ENCODE assay signal across 18 cellular contexts in genomic region chr4:177356191-177356590, GRCh38. TPM values are rescaled to one million over a fixed set of nuclear protein-coding genes. Genes with fewer than 3 reads are reported as not detected.
"Had no signal": no experiment of that assay in that cellular context is flagged by ENCODE, and none has a peak within 500 bp of the region (broad histone marks: within the 10 kb centered on the region; RNA-seq: fewer than 3 reads in every experiment).

No MANE protein-coding gene starts in this region.

- H3K4me1 Mint-ChIP-seq: activated CD4-positive, alpha-beta memory T cell treated with anti-CD3 and anti-CD28 coated beads, Interleukin-2, amount 10 ng/mL, durations not matched to agents 7 days and 5 days; neural progenitor cell; T-helper 17 cell had no signal

- H3K27me3 ChIP-seq: esophagus squamous epithelium, gastrocnemius medialis, heart left ventricle, neural progenitor cell, ovary, sigmoid colon, spleen had no signal

- H3K36me3 ChIP-seq: esophagus squamous epithelium, gastrocnemius medialis, heart left ventricle, ovary, sigmoid colon, spleen had no signal

- DNase-seq: activated CD4-positive, alpha-beta memory T cell treated with anti-CD3 and anti-CD28 coated beads, Interleukin-2, amount 10 ng/mL, durations not matched to agents 7 days and 5 days; activated CD4-positive, alpha-beta T cell treated with anti-CD3 and anti-CD28 coated beads for 4 hours; activated naive CD4-positive, alpha-beta T cell treated with anti-CD3 and anti-CD28 coated beads, Interleukin-2, amount 50 U/mL, for 16 hours; activated T-cell treated with anti-CD3 and anti-CD28 coated beads, Interleukin-2, amount 50 U/mL, for 24 hours; caudate nucleus; esophagus squamous epithelium; gastrocnemius medialis; heart left ventricle; midbrain; ovary; sigmoid colon; spleen; T-helper 17 cell had no signal

- H3K27me3 Mint-ChIP-seq: activated CD4-positive, alpha-beta memory T cell treated with anti-CD3 and anti-CD28 coated beads, Interleukin-2, amount 10 ng/mL, durations not matched to agents 7 days and 5 days; activated T-cell treated with anti-CD3 and anti-CD28 coated beads, Interleukin-2, amount 50 U/mL, for 24 hours; T-helper 17 cell had no signal

- H3K4me3 Mint-ChIP-seq: activated CD4-positive, alpha-beta memory T cell treated with anti-CD3 and anti-CD28 coated beads, Interleukin-2, amount 10 ng/mL, durations not matched to agents 7 days and 5 days; activated T-cell treated with anti-CD3 and anti-CD28 coated beads, Interleukin-2, amount 50 U/mL, for 24 hours; neural progenitor cell; T-helper 17 cell; WTC11 had no signal

- ATAC-seq: gastrocnemius medialis, heart left ventricle, T-helper 17 cell, WTC11 had no signal

- H3K4me3 ChIP-seq: esophagus squamous epithelium, gastrocnemius medialis, heart left ventricle, lung, neural progenitor cell, ovary, sigmoid colon, spleen had no signal

- H3K4me2 ChIP-seq: neural progenitor cell had no signal

- FAIRE-seq: colon had no signal

- H3K9me3 Mint-ChIP-seq: activated CD4-positive, alpha-beta memory T cell treated with anti-CD3 and anti-CD28 coated beads, Interleukin-2, amount 10 ng/mL, durations not matched to agents 7 days and 5 days; activated T-cell treated with anti-CD3 and anti-CD28 coated beads, Interleukin-2, amount 50 U/mL, for 24 hours; neural progenitor cell; WTC11 had no signal

- H3K27ac Mint-ChIP-seq: activated CD4-positive, alpha-beta memory T cell treated with anti-CD3 and anti-CD28 coated beads, Interleukin-2, amount 10 ng/mL, durations not matched to agents 7 days and 5 days; activated T-cell treated with anti-CD3 and anti-CD28 coated beads, Interleukin-2, amount 50 U/mL, for 24 hours; neural progenitor cell; T-helper 17 cell; WTC11 had no signal

- H3K27ac ChIP-seq: esophagus squamous epithelium, gastrocnemius medialis, heart left ventricle, neural progenitor cell, ovary, sigmoid colon, spleen had no signal

- H2AFZ ChIP-seq: neural progenitor cell had no signal

- H3K4me1 ChIP-seq: gastrocnemius medialis, heart left ventricle, neural progenitor cell, spleen had no signal

- H3K9me3 ChIP-seq: esophagus squamous epithelium, gastrocnemius medialis, heart left ventricle, ovary, sigmoid colon, spleen had no signal

- H3K9ac ChIP-seq: neural progenitor cell had no signal

RNA-seq across cellular contexts. Expression of gene NEIL3, which starts 46.5 kb away (rescaled TPM):
- total RNA-seq: gastrocnemius medialis, ureter had no signal
